In the genomic region with DNA sequence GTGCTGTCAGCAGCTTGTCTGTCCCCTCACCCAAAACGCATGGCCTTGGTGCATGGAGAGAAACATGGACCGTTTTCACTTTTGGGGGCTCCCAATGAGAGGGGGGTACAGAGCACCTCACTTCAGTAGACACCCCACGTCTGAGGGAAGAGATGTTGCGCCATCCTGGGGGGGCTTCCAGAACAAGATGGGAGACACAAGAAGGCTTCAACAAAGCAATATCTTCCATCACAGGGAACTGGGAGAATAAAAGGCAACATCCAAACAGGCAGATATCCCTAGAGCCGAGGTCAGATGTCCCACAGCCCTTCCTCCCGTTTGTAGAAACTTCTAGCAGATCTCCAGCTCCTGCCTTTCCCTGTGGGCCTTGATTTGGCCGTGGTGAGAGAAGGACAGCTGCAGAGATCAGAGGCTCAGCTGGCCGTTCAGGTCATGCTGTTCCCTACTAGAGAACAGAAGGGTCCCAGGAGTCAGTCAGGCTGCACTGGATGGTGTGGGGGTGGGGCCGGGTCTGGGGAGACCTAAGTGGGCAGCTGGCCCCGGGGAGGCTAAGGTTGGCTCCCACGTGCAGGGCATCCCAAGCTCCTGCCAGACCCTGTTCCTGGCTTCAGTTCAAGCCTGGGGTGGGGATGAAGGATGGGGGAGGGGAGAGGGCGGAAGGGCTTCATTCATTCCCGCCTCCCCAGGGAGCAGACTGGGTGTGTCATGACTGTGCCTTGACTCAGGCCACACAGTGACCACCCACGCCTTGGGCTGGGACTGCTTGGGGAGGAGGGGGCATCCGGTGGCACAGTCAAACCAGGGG, we compare ENCODE assay signal across 11 cellular contexts. TPM values are rescaled to one million over a fixed set of nuclear protein-coding genes. Genes with fewer than 3 reads are reported as not detected.
DNase-seq lines count a peak whose midpoint lies in the region; ATAC-seq, FAIRE-seq and TF ChIP-seq lines count a peak whose summit lies in the region.
"Had no signal": no experiment of that assay in that cellular context is flagged by ENCODE, and none has a peak within 500 bp of the region (broad histone marks: within the 10 kb centered on the region; RNA-seq: fewer than 3 reads in every experiment).

No MANE protein-coding gene starts in this region.

- POLR2A ChIA-PET in IMR-90 (lab: Charles Lee; ENCODE audit: unreplicated experiment) (interaction anchor here (1.0 kb wide), 1 partner anchor 31 kb away, joined by 4 read pairs; no protein-coding TSS in a partner anchor), K562 (lab: Yijun Ruan, JAX) (interaction anchor here (0.7 to 8.3 kb wide), 8 partner anchors 9 to 56 kb away, joined by 3 to 129 read pairs (median 4); partner anchors contain the start of gene KIAA2013)

- H3K4me2 ChIP-seq in IMR-90 (ENCODE audit: low read depth, low read length) (peak overlapping the region; percentile 9), K562 (ENCODE audit: insufficient read depth, low read length) (peak overlapping the region; percentile 62)

- no peak overlapping the region for H3K4me3 ChIP-seq in IMR-90 (ENCODE audit: insufficient read depth, low read depth, low read length)
- no peak overlapping the region for H3K4me3 ChIP-seq in K562
- H3K4me3 ChIP-seq: HAP-1 had no signal

- H3K9ac ChIP-seq in IMR-90 (ENCODE audit: low read depth, low read length) (peak overlapping the region; percentile 38), K562 (ENCODE audit: insufficient read depth in 1 of 2, low read depth in 2 of 2, low read length in 2 of 2) (peak overlapping the region; percentile 36 to 84)

- no peak overlapping the region for H2BK120ac ChIP-seq in IMR-90 (ENCODE audit: low read depth, low read length)

- H2AFZ ChIP-seq in IMR-90 (replicated peaks; ENCODE audit: low read length, poor library complexity) (peak overlapping the region; percentile 49), K562 (ENCODE audit: low read depth, low read length) (peak overlapping the region; percentile 2; the same call in 1 of the 2 replicates)

- peak overlapping the region; percentile 63 for H2BK5ac ChIP-seq in IMR-90 (ENCODE audit: low read depth, low read length, poor library complexity, severe bottlenecking)

- H3K9me3 ChIP-seq in IMR-90 (ENCODE audit: control insufficient read depth, insufficient read depth, low read length) (no peaks in the 10 kb centered on the region), K562 (replicated peaks; ENCODE audit: control insufficient read depth, insufficient read depth, low read depth, low read length) (no peaks in the 10 kb centered on the region)
- H3K9me3 ChIP-seq: HAP-1 had no signal

- intact Hi-C loops in IMR-90 (cut with micrococcal nuclease) (no loop called here), K562 (cut with micrococcal nuclease) (no loop called here)

- FAIRE-seq in K562 (lab: Jason Lieb, UNC): peak; percentile 55

- WGBS in IMR-90 (ENCODE audit: extremely low coverage in 2 of 2, insufficient read length in 1 of 2), 2 experiments: 0% methylated on average over 1 of the region's 15 CpGs; no CpG with 5 or more reads in 1 of the 2 experiments
- 37% methylated on average over 13 of the region's 15 CpGs for WGBS in K562 (ENCODE audit: insufficient coverage, low coverage, missing lambda C conversion rate)

- no peak overlapping the region for H2BK20ac ChIP-seq in IMR-90 (ENCODE audit: low read depth, low read length)

- BruUV-seq in IMR-90 (replicated peaks; lab: Mats Ljungman, UMichigan) (no TSS peak), K562 (replicated peaks; lab: Mats Ljungman, UMichigan) (no TSS peak)

- DNase-seq in IMR-90: no peak
- DNase-seq in K562 (ENCODE audit: extremely low read depth in 1 of 4, low spot score in 3 of 4): peak; percentile 71 to 84 (median 80)
- peak in 7 of 49 donors; percentile 11 to 63 (median 22) for DNase-seq in substantia nigra (lab: John Stamatoyannopoulos, UW)
- DNase-seq in SKM-1 treated with dmso at 0.1 percent for 144 hours (lab: John Stamatoyannopoulos, UW; ENCODE audit: unreplicated experiment): no peak
- no peak for DNase-seq in AG08395 (ENCODE audit: low spot score)
- no peak for DNase-seq in NCI-H1930 (lab: John Stamatoyannopoulos, UW)
- DNase-seq: NCI-H1694 treated with DMSO at 0.1 percent for 48 hours, T-helper 9 cell had no signal

- peaks cover 69% of the 10 kb centered on the region for H3K79me2 ChIP-seq in K562 (ENCODE audit: control insufficient read depth, insufficient read depth, low read length)

- ATAC-seq in IMR-90 (ENCODE audit: low read depth): no peak
- peak; percentile 16 for ATAC-seq in K562
- no peak for ATAC-seq in GM21619 (IDR thresholded peaks at IDR 0.05; ENCODE audit: unreplicated experiment)

- TF ChIP-seq POLR2A in IMR-90 (IDR thresholded peaks at IDR 0.05; ENCODE audit: low read depth, low read length): no peak
- TF ChIP-seq POLR2A in K562 (conservative IDR thresholded peaks at IDR 0.05): no peak

- H4K20me1 ChIP-seq in IMR-90 (ENCODE audit: insufficient read depth, low read length) (peaks cover 42% of the 10 kb centered on the region), K562 (replicated peaks; ENCODE audit: control insufficient read depth, insufficient read depth, low read length) (no peaks in the 10 kb centered on the region; the same call in 1 of the 2 replicates)

- H3K9me1 ChIP-seq in IMR-90 (ENCODE audit: insufficient read depth, low read length) (peaks cover 22% of the 10 kb centered on the region), K562 (ENCODE audit: control insufficient read depth, insufficient read depth, low read length) (no peaks in the 10 kb centered on the region)

- peak overlapping the region; percentile 80 for H3K4ac ChIP-seq in IMR-90 (ENCODE audit: low read depth, low read length)

- H2AK5ac ChIP-seq in IMR-90 (ENCODE audit: low read depth, low read length): peak overlapping the region; percentile 58

- dilution Hi-C loops in IMR-90 (cut with HindIII; ENCODE audit: low sequenced_read_pairs, unreplicated experiment): no loop called here

- peaks cover 33% of the 10 kb centered on the region for H3K36me3 ChIP-seq in IMR-90 (ENCODE audit: control insufficient read depth, insufficient read depth, low read length)
- H3K36me3 ChIP-seq in K562 (ENCODE audit: control insufficient read depth, insufficient read depth, low read length): peaks cover 59% of the 10 kb centered on the region; the same call in 2 of the 3 replicates

- H4K5ac ChIP-seq in IMR-90 (ENCODE audit: low read depth, low read length): no peak overlapping the region

- no peak overlapping the region for H3K18ac ChIP-seq in IMR-90 (ENCODE audit: low read depth, low read length)

- in situ Hi-C loops in IMR-90 (cut with MboI; ENCODE audit: low sequenced_read_pairs) (no loop called here), K562 (cut with MboI) (no loop called here)

- peaks cover 18% of the 10 kb centered on the region for H3K4me1 ChIP-seq in IMR-90 (ENCODE audit: control insufficient read depth, insufficient read depth, low read length)
- H3K4me1 ChIP-seq in K562 (replicated peaks in 1 of 2; ENCODE audit: control insufficient read depth in 2 of 2, insufficient read depth in 2 of 2, low read length in 2 of 2): peaks cover 21 to 40% of the 10 kb centered on the region in 2 experiments; a peak in 4 of 5 replicates

- no peak overlapping the region for H4K91ac ChIP-seq in IMR-90 (ENCODE audit: insufficient read depth, low read depth, low read length)

- TF ChIP-seq EP300 in K562 (IDR thresholded peaks at IDR 0.05; ENCODE audit: low read length): no peak

- peaks cover 22 to 84% of the 10 kb centered on the region in 2 experiments for H3K79me1 ChIP-seq in IMR-90 (ENCODE audit: low read depth in 1 of 2, low read length in 2 of 2)

- H3K27me3 ChIP-seq in IMR-90 (ENCODE audit: control insufficient read depth, insufficient read depth, low read length) (no peaks in the 10 kb centered on the region), K562 (ENCODE audit: control insufficient read depth in 2 of 2, insufficient read depth in 2 of 2, low read length in 2 of 2) (no peaks in the 10 kb centered on the region; a peak in 1 of 5 replicates), layer of hippocampus (ENCODE audit: control insufficient read depth, insufficient read depth, low read length) (no peaks in the 10 kb centered on the region)

- peak overlapping the region; percentile 31 for H3K27ac ChIP-seq in IMR-90 (ENCODE audit: insufficient read depth, low read length)
- H3K27ac ChIP-seq in K562 (ENCODE audit: extremely low read depth, low read depth, low read length): peak overlapping the region; percentile 44; the same call in 2 of the 3 replicates
- peak overlapping the region; percentile 59 for H3K27ac ChIP-seq in layer of hippocampus (ENCODE audit: low read depth, low read length)
- peak overlapping the region; percentile 52 for H3K27ac ChIP-seq in substantia nigra (ENCODE audit: low read depth, low read length, poor library complexity, severe bottlenecking)

- peak overlapping the region; percentile 70 for H2AK9ac ChIP-seq in IMR-90 (replicated peaks; ENCODE audit: low read depth, low read length, poor library complexity)

- CTCF ChIA-PET in IMR-90 (lab: Yijun Ruan, JAX) (no interaction called here), K562 (lab: Yijun Ruan, JAX; ENCODE audit: low intra/inter-chr PET ratio) (no interaction called here)

- H3K56ac ChIP-seq in IMR-90 (ENCODE audit: extremely low read depth, insufficient read depth, low read length): no peak overlapping the region

- TF ChIP-seq CTCF in IMR-90 (conservative IDR thresholded peaks at IDR 0.05; ENCODE audit: low read depth, low read length) (no peak), K562 (IDR thresholded peaks at IDR 0.05 in 2 of 3, conservative IDR thresholded peaks at IDR 0.05 in 1 of 3; ENCODE audit: insufficient read depth in 2 of 3, low read depth in 1 of 3, low read length in 3 of 3) (no peak)

- peak overlapping the region; percentile 51; the same call in 1 of the 2 replicates for H3K14ac ChIP-seq in IMR-90 (replicated peaks; ENCODE audit: low read depth, low read length)

- 0 out of 2 replicates have a peak overlapping the region, but pooled peaks have one; percentile 41 for H3K23ac ChIP-seq in IMR-90 (ENCODE audit: low read depth, low read length)

- peak overlapping the region in 1 of 2 experiments; percentile 1; a peak in 1 of 4 replicates for H4K8ac ChIP-seq in IMR-90 (ENCODE audit: low read depth in 2 of 2, low read length in 2 of 2)

- TF ChIP-seq RAD21 in IMR-90 (IDR thresholded peaks at IDR 0.05; ENCODE audit: low read length): no peak
- no peak for TF ChIP-seq RAD21 in K562 (CRISPR knock-in tag; conservative IDR thresholded peaks at IDR 0.05 in 1 of 2, IDR thresholded peaks at IDR 0.05 in 1 of 2)

- no peak overlapping the region for H2BK15ac ChIP-seq in IMR-90 (ENCODE audit: low read depth, low read length)

RNA-seq across cellular contexts. Expression of gene PLOD1, which starts 4.4 kb away (rescaled TPM):
- total RNA-seq in IMR-90 (2012; rRNA removed) (236 and 283 TPM in 2 replicates), K562 (2014; rRNA removed) (58.5 and 81.4 TPM in 2 replicates), K562 (2014; rRNA removed; fragmentation: Illumina TruSeq; extraction: Trizol) (30.7 and 41.6 TPM in 2 replicates), K562 (2015; rRNA removed; fragmentation: Illumina TruSeq; extraction: Trizol) (49.6 and 51.6 TPM in 2 replicates), K562 (2021) (90.8 and 92.9 TPM in 2 replicates)
- polyA plus RNA-seq in IMR-90 (2012; rRNA removed) (609 and 635 TPM in 2 replicates), K562 (2011; rRNA removed) (80.2 and 156 TPM in 2 replicates), K562 (2014; fragmentation: Illumina TruSeq; extraction: Trizol) (76.9 and 83.7 TPM in 2 replicates), K562 (2014; fragmentation: Nextera tagmentation; extraction: Ambion mirVana) (10 to 100 TPM; 16.6 to 27.1 TPM), K562 (2014; rRNA removed) (52.7 and 70.2 TPM in 2 replicates)
- 441 and 849 TPM in 2 replicates for polyA plus RNA-seq in IMR-90 (2012; cell fraction: cytosol; rRNA removed)
- polyA plus RNA-seq in IMR-90 (2012; cell fraction: nucleus; rRNA removed; ENCODE audit: low replicate concordance): 284 and 520 TPM in 2 replicates
- 140 and 357 TPM in 2 replicates for total RNA-seq in K562 (2011; cell fraction: chromatin; rRNA removed; ENCODE audit: low replicate concordance)
- total RNA-seq in K562 (2011; cell fraction: nucleolus; rRNA removed): 408 and 448 TPM in 2 replicates
- 258 and 294 TPM in 2 replicates for total RNA-seq in K562 (2011; cell fraction: nucleoplasm; rRNA removed)
- 160 and 179 TPM in 2 replicates for polyA plus RNA-seq in K562 (2011; cell fraction: cytosol; rRNA removed)
- 178 and 231 TPM in 2 replicates for polyA plus RNA-seq in K562 (2011; cell fraction: nucleus; rRNA removed)
- polyA plus RNA-seq in K562 (2012): 112 and 129 TPM in 2 replicates
- polyA minus RNA-seq in K562 (2011; rRNA and poly(A)+ RNA removed): 77.2 and 82.6 TPM in 2 replicates
- 127 and 153 TPM in 2 replicates for polyA minus RNA-seq in K562 (2011; cell fraction: cytosol; rRNA and poly(A)+ RNA removed)
- polyA minus RNA-seq in K562 (2011; cell fraction: nucleus; rRNA and poly(A)+ RNA removed): 55.1 and 85.3 TPM in 2 replicates

RNA-seq across cellular contexts. Expression of gene KIAA2013, which starts 12.7 kb away (rescaled TPM):
- total RNA-seq in IMR-90 (2012; rRNA removed) (39.4 and 42.5 TPM in 2 replicates), K562 (2014; rRNA removed) (55.0 and 62.5 TPM in 2 replicates), K562 (2014; rRNA removed; fragmentation: Illumina TruSeq; extraction: Trizol) (10.8 and 12.9 TPM in 2 replicates), K562 (2015; rRNA removed; fragmentation: Illumina TruSeq; extraction: Trizol) (36.8 TPM in 2 replicates), K562 (2021) (57.1 and 57.6 TPM in 2 replicates)
- polyA plus RNA-seq in IMR-90 (2012; rRNA removed) (88.1 and 100 TPM in 2 replicates), K562 (2011; rRNA removed) (38.8 and 61.3 TPM in 2 replicates), K562 (2014; fragmentation: Illumina TruSeq; extraction: Trizol) (21.8 and 34.4 TPM in 2 replicates), K562 (2014; fragmentation: Nextera tagmentation; extraction: Ambion mirVana) (1 to 10 TPM; 2.2 to 3.0 TPM), K562 (2014; rRNA removed) (50.7 and 56.7 TPM in 2 replicates)
- polyA plus RNA-seq in IMR-90 (2012; cell fraction: cytosol; rRNA removed): 62.7 and 128 TPM in 2 replicates
- 28.7 and 70.2 TPM in 2 replicates for polyA plus RNA-seq in IMR-90 (2012; cell fraction: nucleus; rRNA removed; ENCODE audit: low replicate concordance)
- 23.5 and 87.3 TPM in 2 replicates for total RNA-seq in K562 (2011; cell fraction: chromatin; rRNA removed; ENCODE audit: low replicate concordance)
- 116 and 137 TPM in 2 replicates for total RNA-seq in K562 (2011; cell fraction: nucleolus; rRNA removed)
- total RNA-seq in K562 (2011; cell fraction: nucleoplasm; rRNA removed): 76.4 and 80.1 TPM in 2 replicates
- polyA plus RNA-seq in K562 (2011; cell fraction: cytosol; rRNA removed): 106 and 197 TPM in 2 replicates
- polyA plus RNA-seq in K562 (2011; cell fraction: nucleus; rRNA removed): 47.0 and 58.8 TPM in 2 replicates
- 35.0 and 51.2 TPM in 2 replicates for polyA plus RNA-seq in K562 (2012)
- 23.2 and 34.4 TPM in 2 replicates for polyA minus RNA-seq in K562 (2011; rRNA and poly(A)+ RNA removed)
- polyA minus RNA-seq in K562 (2011; cell fraction: cytosol; rRNA and poly(A)+ RNA removed): 47.3 and 62.2 TPM in 2 replicates
- polyA minus RNA-seq in K562 (2011; cell fraction: nucleus; rRNA and poly(A)+ RNA removed): 14.8 and 25.5 TPM in 2 replicates

RNA-seq across cellular contexts. Expression of gene MFN2, which starts 41.3 kb away (rescaled TPM):
- total RNA-seq in IMR-90 (2012; rRNA removed) (76.4 and 84.2 TPM in 2 replicates), K562 (2014; rRNA removed) (95.4 and 108 TPM in 2 replicates), K562 (2014; rRNA removed; fragmentation: Illumina TruSeq; extraction: Trizol) (87.1 and 109 TPM in 2 replicates), K562 (2015; rRNA removed; fragmentation: Illumina TruSeq; extraction: Trizol) (79.6 and 82.9 TPM in 2 replicates), K562 (2021) (147 and 158 TPM in 2 replicates)
- polyA plus RNA-seq in IMR-90 (2012; rRNA removed) (51.6 and 52.8 TPM in 2 replicates), K562 (2011; rRNA removed) (83.4 and 112 TPM in 2 replicates), K562 (2014; fragmentation: Illumina TruSeq; extraction: Trizol) (139 and 165 TPM in 2 replicates), K562 (2014; fragmentation: Nextera tagmentation; extraction: Ambion mirVana) (10 to 100 TPM; 10.5 to 14.0 TPM), K562 (2014; rRNA removed) (94.6 and 99.9 TPM in 2 replicates)
- polyA plus RNA-seq in IMR-90 (2012; cell fraction: cytosol; rRNA removed): 33.4 and 38.2 TPM in 2 replicates
- polyA plus RNA-seq in IMR-90 (2012; cell fraction: nucleus; rRNA removed; ENCODE audit: low replicate concordance): 60.3 and 63.8 TPM in 2 replicates
- total RNA-seq in K562 (2011; cell fraction: chromatin; rRNA removed; ENCODE audit: low replicate concordance): 133 and 181 TPM in 2 replicates
- total RNA-seq in K562 (2011; cell fraction: nucleolus; rRNA removed): 106 and 110 TPM in 2 replicates
- total RNA-seq in K562 (2011; cell fraction: nucleoplasm; rRNA removed): 88.2 and 107 TPM in 2 replicates
- polyA plus RNA-seq in K562 (2011; cell fraction: cytosol; rRNA removed): 74.2 and 81.7 TPM in 2 replicates
- polyA plus RNA-seq in K562 (2011; cell fraction: nucleus; rRNA removed): 185 and 193 TPM in 2 replicates
- 74.5 and 123 TPM in 2 replicates for polyA plus RNA-seq in K562 (2012)
- 105 and 127 TPM in 2 replicates for polyA minus RNA-seq in K562 (2011; rRNA and poly(A)+ RNA removed)
- 52.3 and 57.5 TPM in 2 replicates for polyA minus RNA-seq in K562 (2011; cell fraction: cytosol; rRNA and poly(A)+ RNA removed)
- polyA minus RNA-seq in K562 (2011; cell fraction: nucleus; rRNA and poly(A)+ RNA removed): 38.1 and 91.4 TPM in 2 replicates

Comparison
In these comparisons a context has a peak if more than half of its experiments do, and no peak if none do; other contexts are left out.
1. DNase-seq: peak in K562 (4 of 4); none in IMR-90 (single experiment), SKM-1 treated with dmso at 0.1 percent for 144 hours (single experiment), AG08395 (single experiment) and NCI-H1930 (0 of 2).
2. Peak in every context shown above with its lines, with median percentiles within 50 percentile points of each other: H3K27ac ChIP-seq.